1 cellular context compared by ENCODE assay signal in the genomic region with DNA sequence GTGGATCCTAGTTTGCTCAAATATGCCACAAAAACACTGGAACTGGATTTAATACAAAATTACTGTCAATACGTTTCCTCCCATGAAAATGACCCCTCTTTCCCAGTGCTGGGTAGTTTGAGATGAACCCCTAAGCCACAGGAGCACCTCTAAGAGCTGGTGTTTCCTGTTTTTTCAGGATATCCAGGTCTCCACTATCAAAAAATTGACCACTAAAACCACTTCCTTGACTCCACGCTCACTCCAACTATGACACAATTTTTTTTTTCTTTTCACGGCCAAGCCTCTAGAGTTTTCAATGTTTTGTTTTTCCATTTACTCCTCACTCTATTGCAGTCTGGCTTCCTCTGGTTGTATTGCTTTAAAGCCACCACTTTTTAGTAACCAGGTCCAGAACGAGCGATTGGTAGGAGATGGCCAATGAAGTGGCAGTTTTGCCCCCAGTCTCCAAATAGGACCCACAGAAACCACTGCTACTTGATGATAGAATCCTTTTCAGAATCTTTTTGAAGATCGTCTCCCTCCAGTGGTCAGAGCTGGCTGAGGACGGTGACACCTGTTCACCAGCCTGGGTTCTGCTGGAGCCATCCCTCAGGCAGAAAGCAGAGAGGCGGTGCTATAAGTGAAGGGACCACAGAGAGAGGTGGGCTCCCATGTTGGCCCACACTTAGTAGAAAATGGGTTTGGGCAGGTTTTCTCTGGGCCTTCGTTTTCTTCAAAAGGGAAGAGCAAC.
TF ChIP-seq lines count a peak whose summit lies in the region.

No MANE protein-coding gene starts in this region.

TF ChIP-seq in WTC11, 78 proteins besides CTCF, POLR2A, EP300 and RAD21 (continued from another document):
- TF ChIP-seq, protein P1, sequence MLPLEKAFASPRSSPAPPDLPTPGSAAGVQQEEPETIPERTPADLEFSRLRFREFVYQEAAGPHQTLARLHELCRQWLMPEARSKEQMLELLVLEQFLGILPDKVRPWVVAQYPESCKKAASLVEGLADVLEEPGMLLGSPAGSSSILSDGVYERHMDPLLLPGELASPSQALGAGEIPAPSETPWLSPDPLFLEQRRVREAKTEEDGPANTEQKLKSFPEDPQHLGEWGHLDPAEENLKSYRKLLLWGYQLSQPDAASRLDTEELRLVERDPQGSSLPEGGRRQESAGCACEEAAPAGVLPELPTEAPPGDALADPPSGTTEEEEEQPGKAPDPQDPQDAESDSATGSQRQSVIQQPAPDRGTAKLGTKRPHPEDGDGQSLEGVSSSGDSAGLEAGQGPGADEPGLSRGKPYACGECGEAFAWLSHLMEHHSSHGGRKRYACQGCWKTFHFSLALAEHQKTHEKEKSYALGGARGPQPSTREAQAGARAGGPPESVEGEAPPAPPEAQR (CRISPR knock-in tag; IDR thresholded peaks at IDR 0.05): no peak
- TF ChIP-seq FOXJ3 (CRISPR knock-in tag; IDR thresholded peaks at IDR 0.05; ENCODE audit: borderline replicate concordance) (no peak), ERG (CRISPR knock-in tag; IDR thresholded peaks at IDR 0.05) (no peak), ZNF423 (CRISPR knock-in tag; IDR thresholded peaks at IDR 0.05) (no peak), ZNF219 (CRISPR knock-in tag; IDR thresholded peaks at IDR 0.05; ENCODE audit: borderline replicate concordance) (no peak), TP53 (CRISPR knock-in tag; IDR thresholded peaks at IDR 0.05) (no peak), GRHL2 (CRISPR knock-in tag; IDR thresholded peaks at IDR 0.05; ENCODE audit: insufficient replicate concordance, severe bottlenecking) (no peak), CREM (CRISPR knock-in tag; IDR thresholded peaks at IDR 0.05) (no peak), ESRRA (CRISPR knock-in tag; IDR thresholded peaks at IDR 0.05; ENCODE audit: borderline replicate concordance) (no peak), PRRX2 (CRISPR knock-in tag; IDR thresholded peaks at IDR 0.05) (no peak), ZNF317 (CRISPR knock-in tag; IDR thresholded peaks at IDR 0.05; ENCODE audit: borderline replicate concordance, low read depth) (no peak), ZBTB21 (CRISPR knock-in tag; IDR thresholded peaks at IDR 0.05; ENCODE audit: borderline replicate concordance) (no peak), TEAD4 (CRISPR knock-in tag; IDR thresholded peaks at IDR 0.05) (no peak), ZNF281 (CRISPR knock-in tag; IDR thresholded peaks at IDR 0.05) (no peak), EMX1 (CRISPR knock-in tag; IDR thresholded peaks at IDR 0.05) (no peak)
- TF ChIP-seq, protein P2, sequence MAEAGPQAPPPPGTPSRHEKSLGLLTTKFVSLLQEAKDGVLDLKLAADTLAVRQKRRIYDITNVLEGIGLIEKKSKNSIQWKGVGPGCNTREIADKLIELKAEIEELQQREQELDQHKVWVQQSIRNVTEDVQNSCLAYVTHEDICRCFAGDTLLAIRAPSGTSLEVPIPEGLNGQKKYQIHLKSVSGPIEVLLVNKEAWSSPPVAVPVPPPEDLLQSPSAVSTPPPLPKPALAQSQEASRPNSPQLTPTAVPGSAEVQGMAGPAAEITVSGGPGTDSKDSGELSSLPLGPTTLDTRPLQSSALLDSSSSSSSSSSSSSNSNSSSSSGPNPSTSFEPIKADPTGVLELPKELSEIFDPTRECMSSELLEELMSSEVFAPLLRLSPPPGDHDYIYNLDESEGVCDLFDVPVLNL (CRISPR knock-in tag; IDR thresholded peaks at IDR 0.05; ENCODE audit: borderline replicate concordance, low read depth): no peak
